ENCODE assay signal across 8 cellular contexts in genomic region chr6:3228046-3228671, GRCh38. TPM values are rescaled to one million over a fixed set of nuclear protein-coding genes. Genes with fewer than 3 reads are reported as not detected.
DNase-seq lines count a peak whose midpoint lies in the region; ATAC-seq and TF ChIP-seq lines count a peak whose summit lies in the region.

No MANE protein-coding gene starts in this region.

- peak overlapping the region; percentile 85 for H3K4me3 Mint-ChIP-seq in activated CD4-positive, alpha-beta T cell treated with anti-CD3 and anti-CD28 coated beads, Interleukin-2, amount 10 ng/mL, durations not matched to agents 24 days and 14 days
- H3K4me3 Mint-ChIP-seq in activated CD4-positive, alpha-beta T cell treated with anti-CD3 and anti-CD28 coated beads, Interleukin-2, amount 10 ng/mL, durations not matched to agents 7 days and 5 days, result no peak overlapping the region
- H3K4me3 Mint-ChIP-seq in brain (peak overlapping the region; percentile 95 to 99 (median 97)), nephron (peak overlapping the region; percentile 90 to 92 (median 91))

- no peak for ATAC-seq in HG02885 (IDR thresholded peaks at IDR 0.05; ENCODE audit: poor library complexity, unreplicated experiment)
- ATAC-seq in GM19455 (IDR thresholded peaks at IDR 0.05; ENCODE audit: unreplicated experiment), result no peak
- ATAC-seq in HG03520 (IDR thresholded peaks at IDR 0.05; ENCODE audit: unreplicated experiment), result no peak

- POLR2A ChIA-PET in activated CD4-positive, alpha-beta T cell treated with anti-CD3 and anti-CD28 coated beads, Interleukin-2, amount 10 ng/mL, durations not matched to agents 7 days and 5 days (lab: Charles Lee), result no interaction called here

- CTCF ChIA-PET in activated CD4-positive, alpha-beta T cell treated with anti-CD3 and anti-CD28 coated beads, Interleukin-2, amount 10 ng/mL, durations not matched to agents 7 days and 5 days (lab: Charles Lee), result no interaction called here

- DNase-seq in activated CD4-positive, alpha-beta T cell treated with anti-CD3 and anti-CD28 coated beads, Interleukin-2, amount 10 ng/mL, durations not matched to agents 24 days and 14 days, result peak; percentile 68
- no peak for DNase-seq in activated CD4-positive, alpha-beta T cell treated with anti-CD3 and anti-CD28 coated beads, Interleukin-2, amount 10 ng/mL, durations not matched to agents 7 days and 5 days
- DNase-seq in NCI-H510A (lab: John Stamatoyannopoulos, UW), result peak; percentile 69

- intact Hi-C loops in activated CD4-positive, alpha-beta T cell treated with anti-CD3 and anti-CD28 coated beads, Interleukin-2, amount 10 ng/mL, durations not matched to agents 24 days and 14 days (cut with micrococcal nuclease), result loop anchor here (2.0 to 10.0 kb wide), 3 partner anchors 19 to 1843 kb away; partner anchors contain the start of genes FOXF2 and SLC22A23

- peaks cover 26% of the 10 kb centered on the region for H3K4me1 Mint-ChIP-seq in activated CD4-positive, alpha-beta T cell treated with anti-CD3 and anti-CD28 coated beads, Interleukin-2, amount 10 ng/mL, durations not matched to agents 24 days and 14 days
- H3K4me1 Mint-ChIP-seq in activated CD4-positive, alpha-beta T cell treated with anti-CD3 and anti-CD28 coated beads, Interleukin-2, amount 10 ng/mL, durations not matched to agents 7 days and 5 days, result peaks cover 44% of the 10 kb centered on the region
- H3K4me1 Mint-ChIP-seq in brain, result peaks cover 47% of the 10 kb centered on the region
- H3K4me1 Mint-ChIP-seq in nephron, result peaks cover 53% of the 10 kb centered on the region

- H3K36me3 Mint-ChIP-seq in activated CD4-positive, alpha-beta T cell treated with anti-CD3 and anti-CD28 coated beads, Interleukin-2, amount 10 ng/mL, durations not matched to agents 24 days and 14 days (ENCODE audit: low read depth), result peaks cover 5% of the 10 kb centered on the region
- peaks cover 3% of the 10 kb centered on the region for H3K36me3 Mint-ChIP-seq in activated CD4-positive, alpha-beta T cell treated with anti-CD3 and anti-CD28 coated beads, Interleukin-2, amount 10 ng/mL, durations not matched to agents 7 days and 5 days (ENCODE audit: low read depth)
- peaks cover 29% of the 10 kb centered on the region for H3K36me3 Mint-ChIP-seq in brain
- peaks cover 21% of the 10 kb centered on the region for H3K36me3 Mint-ChIP-seq in nephron (ENCODE audit: low read depth)

- H3K9me3 Mint-ChIP-seq in activated CD4-positive, alpha-beta T cell treated with anti-CD3 and anti-CD28 coated beads, Interleukin-2, amount 10 ng/mL, durations not matched to agents 24 days and 14 days, result no peaks in the 10 kb centered on the region
- no peaks in the 10 kb centered on the region for H3K9me3 Mint-ChIP-seq in activated CD4-positive, alpha-beta T cell treated with anti-CD3 and anti-CD28 coated beads, Interleukin-2, amount 10 ng/mL, durations not matched to agents 7 days and 5 days
- H3K9me3 Mint-ChIP-seq in brain (peaks cover 0 to 11% (median 9%) of the 10 kb centered on the region in 5 experiments), nephron (no peaks in the 10 kb centered on the region)

- TF ChIP-seq CTCF in brain (conservative IDR thresholded peaks at IDR 0.05) (no peak), nephron (IDR thresholded peaks at IDR 0.05; ENCODE audit: unreplicated experiment in 3 of 3) (no peak)

- peaks cover 78% of the 10 kb centered on the region for H3K27me3 Mint-ChIP-seq in activated CD4-positive, alpha-beta T cell treated with anti-CD3 and anti-CD28 coated beads, Interleukin-2, amount 10 ng/mL, durations not matched to agents 24 days and 14 days
- H3K27me3 Mint-ChIP-seq in activated CD4-positive, alpha-beta T cell treated with anti-CD3 and anti-CD28 coated beads, Interleukin-2, amount 10 ng/mL, durations not matched to agents 7 days and 5 days, result peaks cover 79% of the 10 kb centered on the region
- H3K27me3 Mint-ChIP-seq in brain (peaks cover 46% of the 10 kb centered on the region), nephron (ENCODE audit: low read depth) (peaks cover 77% of the 10 kb centered on the region)

- H3K27ac Mint-ChIP-seq in activated CD4-positive, alpha-beta T cell treated with anti-CD3 and anti-CD28 coated beads, Interleukin-2, amount 10 ng/mL, durations not matched to agents 24 days and 14 days, result no peak overlapping the region
- H3K27ac Mint-ChIP-seq in activated CD4-positive, alpha-beta T cell treated with anti-CD3 and anti-CD28 coated beads, Interleukin-2, amount 10 ng/mL, durations not matched to agents 7 days and 5 days, result no peak overlapping the region
- H3K27ac Mint-ChIP-seq in brain, result peak overlapping the region; percentile 99 to 100 (median 100)
- H3K27ac Mint-ChIP-seq in nephron, result peak overlapping the region in 2 of 3 experiments; percentile 83 to 93

RNA-seq across cellular contexts. Expression of gene TUBB2B, which starts 0.7 kb away (rescaled TPM):
- total RNA-seq in activated CD4-positive, alpha-beta T cell treated with anti-CD3 and anti-CD28 coated beads, Interleukin-2, amount 10 ng/mL, durations not matched to agents 24 days and 14 days, result 0.12 TPM in 1 of 2 replicates, not detected in the other
- not detected for total RNA-seq in activated CD4-positive, alpha-beta T cell treated with anti-CD3 and anti-CD28 coated beads, Interleukin-2, amount 10 ng/mL, durations not matched to agents 7 days and 5 days
- 1,989 TPM for polyA plus RNA-seq in brain (ENCODE audit: insufficient read depth, low read depth, low replicate concordance)

RNA-seq across cellular contexts. Expression of gene PSMG4, which starts 30.6 kb away (rescaled TPM):
- total RNA-seq in activated CD4-positive, alpha-beta T cell treated with anti-CD3 and anti-CD28 coated beads, Interleukin-2, amount 10 ng/mL, durations not matched to agents 24 days and 14 days, result 33.4 and 35.6 TPM in 2 replicates
- total RNA-seq in activated CD4-positive, alpha-beta T cell treated with anti-CD3 and anti-CD28 coated beads, Interleukin-2, amount 10 ng/mL, durations not matched to agents 7 days and 5 days, result 10 to 100 TPM; 21.5 to 24.7 TPM
- 20.5 TPM for polyA plus RNA-seq in brain (ENCODE audit: insufficient read depth, low read depth, low replicate concordance)

Comparison
In these comparisons a context has a peak if more than half of its experiments do, and no peak if none do; other contexts are left out.
1. H3K27ac Mint-ChIP-seq: peak in brain (5 of 5) and nephron (2 of 3); none in activated CD4-positive, alpha-beta T cell treated with anti-CD3 and anti-CD28 coated beads, Interleukin-2, amount 10 ng/mL, durations not matched to agents 24 days and 14 days (single experiment) and activated CD4-positive, alpha-beta T cell treated with anti-CD3 and anti-CD28 coated beads, Interleukin-2, amount 10 ng/mL, durations not matched to agents 7 days and 5 days (single experiment).